15 cellular contexts compared by ENCODE assay signal in genomic region chr7:34060548-34060947, GRCh38.
DNase-seq lines count a peak whose midpoint lies in the region; ATAC-seq and TF ChIP-seq lines count a peak whose summit lies in the region.
"Had no signal": no experiment of that assay in that cellular context is flagged by ENCODE, and none has a peak within 500 bp of the region (broad histone marks: within the 10 kb centered on the region; RNA-seq: fewer than 3 reads in every experiment).

No MANE protein-coding gene starts in this region.

- no peaks in the 10 kb centered on the region for H3K9me3 Mint-ChIP-seq in activated CD4-positive, alpha-beta T cell treated with anti-CD3 and anti-CD28 coated beads for 36 hours (ENCODE audit: low read depth)

- no peaks in the 10 kb centered on the region for H3K27me3 ChIP-seq in left lung
- H3K27me3 ChIP-seq in H7 (ENCODE audit: control insufficient read depth, insufficient read depth, low read length), result no peaks in the 10 kb centered on the region
- H3K27me3 ChIP-seq in BE2C, result no peaks in the 10 kb centered on the region
- H3K27me3 ChIP-seq: SJCRH30, upper lobe of right lung had no signal

- H3K27me3 Mint-ChIP-seq in activated CD4-positive, alpha-beta T cell treated with anti-CD3 and anti-CD28 coated beads for 36 hours, result peaks cover 2% of the 10 kb centered on the region

- CTCF ChIA-PET in activated CD4-positive, alpha-beta T cell treated with anti-CD3 and anti-CD28 coated beads for 36 hours (lab: Charles Lee), result no interaction called here

- peak; percentile 73 for ATAC-seq in left lung
- no peak for ATAC-seq in activated CD4-positive, alpha-beta T cell treated with anti-CD3 and anti-CD28 coated beads for 36 hours
- ATAC-seq: activated CD8-positive, alpha-beta T cell treated with anti-CD3 and anti-CD28 coated beads, Interleukin-2, amount 10 ng/mL, durations not matched to agents 7 days and 5 days; upper lobe of right lung had no signal

- POLR2A ChIA-PET in activated CD4-positive, alpha-beta T cell treated with anti-CD3 and anti-CD28 coated beads for 36 hours (lab: Charles Lee), result no interaction called here

- in situ Hi-C loops in GM13977 (cut with MboI; ENCODE audit: low pct_unique_long_range_greater_than_20kb, low sequenced_read_pairs, unreplicated experiment), result no loop called here

- no peak overlapping the region for H3K27ac Mint-ChIP-seq in activated CD4-positive, alpha-beta T cell treated with anti-CD3 and anti-CD28 coated beads for 36 hours
- H3K27ac Mint-ChIP-seq: activated CD8-positive, alpha-beta T cell treated with anti-CD3 and anti-CD28 coated beads, Interleukin-2, amount 10 ng/mL, durations not matched to agents 7 days and 5 days had no signal

- DNase-seq in AG20443 (ENCODE audit: low spot score), result peak; percentile 47
- peak; percentile 71 for DNase-seq in M059J (ENCODE audit: low read depth)
- DNase-seq in dedifferentiated amniotic fluid mesenchymal stem cell (ENCODE audit: extremely low spot score), result peak; percentile 35
- no peak for DNase-seq in left lung
- no peak for DNase-seq in H7
- no peak for DNase-seq in activated CD4-positive, alpha-beta T cell treated with anti-CD3 and anti-CD28 coated beads for 36 hours
- DNase-seq in GM13977 (ENCODE audit: low spot score), result no peak
- DNase-seq in BE2C, result no peak
- DNase-seq: activated CD8-positive, alpha-beta T cell treated with anti-CD3 and anti-CD28 coated beads, Interleukin-2, amount 10 ng/mL, durations not matched to agents 7 days and 5 days; activated gamma-delta T cell; Karpas-422; midbrain; NCI-H187 treated with DMSO at 0.1 percent for 48 hours; SJCRH30; upper lobe of right lung had no signal

- H3K36me3 Mint-ChIP-seq in activated CD4-positive, alpha-beta T cell treated with anti-CD3 and anti-CD28 coated beads for 36 hours (ENCODE audit: low read depth), result no peaks in the 10 kb centered on the region

- H3K9me3 ChIP-seq in left lung, result no peaks in the 10 kb centered on the region
- no peaks in the 10 kb centered on the region for H3K9me3 ChIP-seq in BE2C
- H3K9me3 ChIP-seq: SJCRH30, upper lobe of right lung had no signal

- H3K4me1 ChIP-seq in left lung (peaks cover 2 to 6% of the 10 kb centered on the region in 2 donors), BE2C (no peaks in the 10 kb centered on the region)

- H3K4me1 Mint-ChIP-seq in activated CD4-positive, alpha-beta T cell treated with anti-CD3 and anti-CD28 coated beads for 36 hours, result no peaks in the 10 kb centered on the region

- H3K27ac ChIP-seq in left lung, result peak overlapping the region in 1 of 2 donors; percentile 37
- H3K27ac ChIP-seq: SJCRH30, upper lobe of right lung had no signal

- no peak overlapping the region for H3K4me3 Mint-ChIP-seq in activated CD4-positive, alpha-beta T cell treated with anti-CD3 and anti-CD28 coated beads for 36 hours
- H3K4me3 Mint-ChIP-seq: activated CD8-positive, alpha-beta T cell treated with anti-CD3 and anti-CD28 coated beads, Interleukin-2, amount 10 ng/mL, durations not matched to agents 7 days and 5 days had no signal

- H3K36me3 ChIP-seq in left lung, result no peaks in the 10 kb centered on the region
- no peaks in the 10 kb centered on the region for H3K36me3 ChIP-seq in H7 (replicated peaks; ENCODE audit: control insufficient read depth, insufficient read depth, low read length)
- no peaks in the 10 kb centered on the region for H3K36me3 ChIP-seq in BE2C
- H3K36me3 ChIP-seq: SJCRH30, upper lobe of right lung had no signal

- TF ChIP-seq CTCF in left lung (IDR thresholded peaks at IDR 0.05) (no peak), GM13977 (IDR thresholded peaks at IDR 0.05; ENCODE audit: extremely low read depth, insufficient read depth, missing control alignments) (no peak), BE2C (IDR thresholded peaks at IDR 0.05; ENCODE audit: low read depth, low read length) (no peak)

- intact Hi-C loops in left lung (cut with DNase I), result no loop called here
- intact Hi-C loops in activated CD4-positive, alpha-beta T cell treated with anti-CD3 and anti-CD28 coated beads for 36 hours (cut with DNase I, micrococcal nuclease), result no loop called here

- no peak overlapping the region for H3K4me3 ChIP-seq in left lung
- no peak overlapping the region for H3K4me3 ChIP-seq in H7 (ENCODE audit: insufficient read depth, low read depth, low read length)
- H3K4me3 ChIP-seq in BE2C (ENCODE audit: low read depth, low read length), result no peak overlapping the region
- H3K4me3 ChIP-seq: SJCRH30, upper lobe of right lung had no signal

Comparison
In these comparisons a context has a peak if more than half of its experiments do, and no peak if none do; other contexts are left out.
1. DNase-seq: peak in AG20443 (single experiment), M059J (single experiment) and dedifferentiated amniotic fluid mesenchymal stem cell (single experiment); none in left lung (0 of 2), H7 (single experiment), activated CD4-positive, alpha-beta T cell treated with anti-CD3 and anti-CD28 coated beads for 36 hours (single experiment), GM13977 (single experiment) and BE2C (single experiment).